In genomic region chr16:54594646-54595381, GRCh38 we compare ENCODE assay signal across 19 cellular contexts.
"Had no signal": no experiment of that assay in that cellular context is flagged by ENCODE, and none has a peak within 500 bp of the region (broad histone marks: within the 10 kb centered on the region; RNA-seq: fewer than 3 reads in every experiment).

No MANE protein-coding gene starts in this region.

- H3K27ac ChIP-seq: body of pancreas, colonic mucosa, left ventricle myocardium inferior, neutrophil had no signal

- H3K9me3 Mint-ChIP-seq: activated CD4-positive, alpha-beta T cell treated with anti-CD3 and anti-CD28 coated beads, Interleukin-2, amount 10 ng/mL, durations not matched to agents 24 days and 14 days; activated naive CD8-positive, alpha-beta T cell treated with anti-CD3 and anti-CD28 coated beads for 36 hours; stimulated activated effector memory CD8-positive, alpha-beta T cell treated with anti-CD3 and anti-CD28 coated beads, Interleukin-12 subunit alpha, Interleukin-12 subunit beta, amount 100 ng/mL, for 72 hours had no signal

- H3K27ac Mint-ChIP-seq: activated CD4-positive, alpha-beta T cell treated with anti-CD3 and anti-CD28 coated beads, Interleukin-2, amount 10 ng/mL, durations not matched to agents 24 days and 14 days; activated naive CD8-positive, alpha-beta T cell treated with anti-CD3 and anti-CD28 coated beads for 36 hours; activated T-cell treated with anti-CD3 and anti-CD28 coated beads, Interleukin-2, amount 50 U/mL, for 72 hours; naive thymus-derived CD4-positive, alpha-beta T cell; stimulated activated effector memory CD8-positive, alpha-beta T cell treated with anti-CD3 and anti-CD28 coated beads, Interleukin-12 subunit alpha, Interleukin-12 subunit beta, amount 100 ng/mL, for 72 hours had no signal

- H3K4me3 Mint-ChIP-seq: activated CD4-positive, alpha-beta T cell treated with anti-CD3 and anti-CD28 coated beads, Interleukin-2, amount 10 ng/mL, durations not matched to agents 24 days and 14 days; activated naive CD8-positive, alpha-beta T cell treated with anti-CD3 and anti-CD28 coated beads for 36 hours; activated T-cell treated with anti-CD3 and anti-CD28 coated beads, Interleukin-2, amount 50 U/mL, for 72 hours; naive thymus-derived CD4-positive, alpha-beta T cell; stimulated activated effector memory CD8-positive, alpha-beta T cell treated with anti-CD3 and anti-CD28 coated beads, Interleukin-12 subunit alpha, Interleukin-12 subunit beta, amount 100 ng/mL, for 72 hours had no signal

- H3K36me3 Mint-ChIP-seq: activated naive CD8-positive, alpha-beta T cell treated with anti-CD3 and anti-CD28 coated beads for 36 hours; stimulated activated effector memory CD8-positive, alpha-beta T cell treated with anti-CD3 and anti-CD28 coated beads, Interleukin-12 subunit alpha, Interleukin-12 subunit beta, amount 100 ng/mL, for 72 hours had no signal

- H3K36me3 ChIP-seq: colonic mucosa, left ventricle myocardium inferior, neutrophil had no signal

- H3K27me3 ChIP-seq: body of pancreas, colonic mucosa had no signal

- DNase-seq: activated CD4-positive, alpha-beta T cell treated with anti-CD3 and anti-CD28 coated beads, Interleukin-2, amount 10 ng/mL, durations not matched to agents 24 days and 14 days; activated CD4-positive, CD25-positive, alpha-beta regulatory T cell; activated CD8-positive, alpha-beta memory T cell treated with anti-CD3 and anti-CD28 coated beads, Interleukin-2, amount 50 U/mL, for 48 hours; activated gamma-delta T cell; activated naive CD8-positive, alpha-beta T cell treated with anti-CD3 and anti-CD28 coated beads for 36 hours; activated T-cell treated with anti-CD3 and anti-CD28 coated beads, Interleukin-2, amount 50 U/mL, for 72 hours; amygdala; body of pancreas; central memory CD4-positive, alpha-beta T cell; colonic mucosa; foreskin melanocyte; head of caudate nucleus; left ventricle myocardium inferior; mucosa of descending colon; naive thymus-derived CD4-positive, alpha-beta T cell; posterior cingulate gyrus; T-helper 2 cell had no signal

- H3K9me3 ChIP-seq: body of pancreas, colonic mucosa, mucosa of descending colon, neutrophil had no signal

- H3K4me3 ChIP-seq: body of pancreas, colonic mucosa, left ventricle myocardium inferior, mucosa of descending colon had no signal

- ATAC-seq: activated T-cell treated with anti-CD3 and anti-CD28 coated beads, Interleukin-2, amount 50 U/mL, for 72 hours; body of pancreas; mucosa of descending colon; naive thymus-derived CD4-positive, alpha-beta T cell; stimulated activated effector memory CD8-positive, alpha-beta T cell treated with anti-CD3 and anti-CD28 coated beads, Interleukin-12 subunit alpha, Interleukin-12 subunit beta, amount 100 ng/mL, for 72 hours had no signal

- H3K4me1 Mint-ChIP-seq: activated CD4-positive, alpha-beta T cell treated with anti-CD3 and anti-CD28 coated beads, Interleukin-2, amount 10 ng/mL, durations not matched to agents 24 days and 14 days; activated naive CD8-positive, alpha-beta T cell treated with anti-CD3 and anti-CD28 coated beads for 36 hours; stimulated activated effector memory CD8-positive, alpha-beta T cell treated with anti-CD3 and anti-CD28 coated beads, Interleukin-12 subunit alpha, Interleukin-12 subunit beta, amount 100 ng/mL, for 72 hours had no signal

- H3K4me1 ChIP-seq: body of pancreas, colonic mucosa, left ventricle myocardium inferior had no signal
